ENCODE assay signal across 1 cellular context in the genomic region with DNA sequence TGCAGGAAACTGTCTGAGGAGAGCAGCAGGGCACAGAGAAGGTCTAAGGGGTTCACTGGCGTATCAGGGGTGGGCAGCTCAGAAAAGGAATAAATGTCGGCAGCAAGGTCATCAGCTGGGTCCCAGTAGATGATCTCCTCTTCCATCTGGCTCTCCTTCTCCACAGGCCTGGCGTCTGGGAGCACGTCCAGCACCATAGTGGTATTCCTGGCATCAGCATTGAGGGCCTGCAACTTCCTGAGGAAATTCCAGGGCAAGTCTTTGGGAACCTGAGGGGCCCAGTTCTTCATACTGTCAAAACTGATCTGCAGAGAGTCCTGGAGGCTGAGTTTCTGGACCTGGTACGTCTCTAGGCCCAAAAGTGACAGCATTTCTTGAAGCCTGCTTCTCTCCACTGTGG.
TF ChIP-seq lines count a peak whose summit lies in the region.

No MANE protein-coding gene starts in this region.

TF ChIP-seq in GM23338, 12 proteins besides CTCF, POLR2A, EP300 and RAD21 (continued from another document):
- no peak for TF ChIP-seq ZNF331 (CRISPR knock-in tag; IDR thresholded peaks at IDR 0.05; ENCODE audit: low read depth)
